Comparison of ENCODE assay signal across 8 cellular contexts in the genomic region with DNA sequence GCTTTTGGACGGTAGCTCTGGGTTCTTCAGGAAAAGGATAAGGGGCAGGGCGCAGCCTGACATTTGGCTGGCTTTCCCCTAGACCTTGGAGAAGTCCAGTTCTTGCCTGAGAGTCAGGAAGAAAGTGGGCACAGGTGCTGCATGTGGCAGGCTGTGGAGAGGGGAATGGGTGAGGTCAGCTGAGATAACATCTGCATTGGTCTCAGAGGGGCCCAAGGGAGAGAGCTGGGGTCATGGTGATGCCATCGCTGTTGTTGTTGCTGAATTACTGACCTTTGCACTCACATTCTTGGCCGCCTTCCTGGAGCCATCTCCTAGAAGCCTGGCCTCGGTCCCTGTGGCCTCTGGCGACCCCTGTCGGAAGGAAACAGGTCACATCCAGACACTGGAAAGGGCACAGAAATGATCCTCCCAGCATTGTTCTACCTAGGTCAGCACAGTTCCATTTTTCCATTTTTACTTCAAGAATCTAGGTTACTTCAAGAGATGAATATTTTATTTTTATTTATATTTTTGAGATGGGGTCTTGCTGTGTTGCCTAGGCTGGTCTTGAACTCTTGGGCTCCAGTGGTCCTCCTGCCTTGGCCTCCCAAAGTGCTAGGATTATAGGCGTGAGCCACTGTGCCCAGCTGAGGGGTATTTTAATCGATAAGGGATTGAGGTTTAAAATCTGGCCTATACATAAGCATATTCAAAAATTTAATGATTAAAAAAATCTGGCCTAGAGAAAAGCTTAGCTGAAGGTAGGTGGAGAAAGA. TPM values are rescaled to one million over a fixed set of nuclear protein-coding genes. Genes with fewer than 3 reads are reported as not detected.
DNase-seq lines count a peak whose midpoint lies in the region; ATAC-seq and TF ChIP-seq lines count a peak whose summit lies in the region.

No MANE protein-coding gene starts in this region.

- H3K36me3 ChIP-seq in HCT116 (ENCODE audit: control insufficient read depth in 1 of 2, insufficient read depth in 2 of 2, low read length in 2 of 2) (no peaks in the 10 kb centered on the region), Panc1 (ENCODE audit: control insufficient read depth, insufficient read depth, low read length) (no peaks in the 10 kb centered on the region)

- peaks cover 6% of the 10 kb centered on the region for H3K4me1 Mint-ChIP-seq in activated T-helper 17 cell treated with anti-CD3 and anti-CD28 coated beads, Interleukin-2, amount 50 U/mL, for 72 hours

- no peaks in the 10 kb centered on the region for H3K27me3 Mint-ChIP-seq in activated T-helper 17 cell treated with anti-CD3 and anti-CD28 coated beads, Interleukin-2, amount 50 U/mL, for 72 hours

- no peak for TF ChIP-seq POLR2A in HCT116 (IDR thresholded peaks at IDR 0.05; ENCODE audit: borderline replicate concordance, extremely low read depth, insufficient read depth, insufficient read length)

- no peak overlapping the region for H3K27ac Mint-ChIP-seq in activated T-helper 17 cell treated with anti-CD3 and anti-CD28 coated beads, Interleukin-2, amount 50 U/mL, for 72 hours

- TF ChIP-seq CTCF in HCT116 (IDR thresholded peaks at IDR 0.05 in 2 of 3, conservative IDR thresholded peaks at IDR 0.05 in 1 of 3; ENCODE audit: borderline replicate concordance in 1 of 3, insufficient read depth in 1 of 3, low read depth in 2 of 3, low read length in 2 of 3), result peak; percentile 80 to 91 (median 88)
- peak; percentile 87 for TF ChIP-seq CTCF in Panc1 (IDR thresholded peaks at IDR 0.05)

- intact Hi-C loops in HCT116 (cut with micrococcal nuclease), result no loop called here
- intact Hi-C loops in Panc1 (cut with micrococcal nuclease; ENCODE audit: unreplicated experiment), result no loop called here

- BruUV-seq in HCT116 (replicated peaks; lab: Mats Ljungman, UMichigan) (no TSS peak), Panc1 (replicated peaks; lab: Mats Ljungman, UMichigan) (no TSS peak)

- H3K4me1 ChIP-seq in HCT116 (ENCODE audit: control insufficient read depth in 1 of 2, insufficient read depth in 2 of 2, low read length in 2 of 2), result peaks cover 6 to 15% of the 10 kb centered on the region in 2 experiments
- H3K4me1 ChIP-seq in Panc1 (ENCODE audit: control insufficient read depth, insufficient read depth, low read length), result no peaks in the 10 kb centered on the region

- no peaks in the 10 kb centered on the region for H3K79me2 ChIP-seq in HCT116 (ENCODE audit: insufficient read depth, low read length)

- H2AFZ ChIP-seq in HCT116 (ENCODE audit: low read depth, low read length, poor library complexity, severe bottlenecking), result peak overlapping the region; percentile 82

- H3K27ac ChIP-seq in HCT116 (ENCODE audit: low read depth, low read length) (no peak overlapping the region), Panc1 (ENCODE audit: low read length) (no peak overlapping the region)

- peak; percentile 70 to 77 for DNase-seq in AML-193 (lab: John Stamatoyannopoulos, UW)
- no peak for DNase-seq in HCT116 (ENCODE audit: low read depth, low spot score)
- no peak for DNase-seq in Panc1 (ENCODE audit: low read depth, low spot score)
- DNase-seq in germinal center (ENCODE audit: low spot score), result peak; percentile 51
- DNase-seq in occipital lobe (lab: John Stamatoyannopoulos, UW), result peak; percentile 28
- DNase-seq in ureter (ENCODE audit: low spot score), result peak; percentile 75
- DNase-seq in 8988T, result no peak

- H3K36me3 Mint-ChIP-seq in activated T-helper 17 cell treated with anti-CD3 and anti-CD28 coated beads, Interleukin-2, amount 50 U/mL, for 72 hours (ENCODE audit: low read depth), result no peaks in the 10 kb centered on the region

- no peak overlapping the region for H3K4me3 ChIP-seq in HCT116 (replicated peaks in 1 of 2; ENCODE audit: low read depth in 1 of 2, low read length in 2 of 2)
- no peak overlapping the region for H3K4me3 ChIP-seq in Panc1 (ENCODE audit: low read depth in 2 of 2, low read length in 2 of 2)

- no peaks in the 10 kb centered on the region for H3K9me3 ChIP-seq in HCT116 (ENCODE audit: control insufficient read depth in 1 of 2, insufficient read depth in 1 of 2, low read depth in 1 of 2, low read length in 2 of 2)
- no peaks in the 10 kb centered on the region for H3K9me3 ChIP-seq in Panc1 (ENCODE audit: control insufficient read depth, insufficient read depth, low read depth, low read length)

- peak; percentile 79 for TF ChIP-seq RAD21 in HCT116 (IDR thresholded peaks at IDR 0.05; ENCODE audit: low read depth)

- no peaks in the 10 kb centered on the region for H3K9me2 ChIP-seq in HCT116 (ENCODE audit: insufficient read depth)

- POLR2A ChIA-PET in HCT116 (lab: Charles Lee), result interaction anchor here (2.4 kb wide), 1 partner anchor 10 kb away, joined by 5 read pairs; no protein-coding TSS in a partner anchor
- POLR2A ChIA-PET in Panc1 (lab: Charles Lee), result interaction anchor here (0.6 kb wide), 1 partner anchor 14 kb away, joined by 8 read pairs; no protein-coding TSS in a partner anchor

- peak overlapping the region; percentile 47 for H3K4me2 ChIP-seq in HCT116 (ENCODE audit: low read length)

- no peak overlapping the region for H3K4me3 Mint-ChIP-seq in activated T-helper 17 cell treated with anti-CD3 and anti-CD28 coated beads, Interleukin-2, amount 50 U/mL, for 72 hours

- H3K27me3 ChIP-seq in HCT116 (ENCODE audit: insufficient read depth, low read length), result no peaks in the 10 kb centered on the region
- no peaks in the 10 kb centered on the region for H3K27me3 ChIP-seq in Panc1 (ENCODE audit: control insufficient read depth, insufficient read depth, low read length)

- in situ Hi-C loops in Panc1 (cut with HindIII; ENCODE audit: low pct_unique_long_range_greater_than_20kb, low sequenced_read_pairs), result no loop called here

- peak; percentile 88 for ATAC-seq in HCT116
- peak; percentile 90 for ATAC-seq in Panc1
- peak; percentile 86 for ATAC-seq in activated T-helper 17 cell treated with anti-CD3 and anti-CD28 coated beads, Interleukin-2, amount 50 U/mL, for 72 hours (replicated peaks)

- no peaks in the 10 kb centered on the region for H3K9me3 Mint-ChIP-seq in activated T-helper 17 cell treated with anti-CD3 and anti-CD28 coated beads, Interleukin-2, amount 50 U/mL, for 72 hours

- RAD21 ChIA-PET in HCT116 (lab: Charles Lee; ENCODE audit: low non-redundant PET in 1 of 2, low total read pairs in 2 of 2, uncharacterized antibody in 2 of 2, unreplicated experiment in 2 of 2), result no interaction called here

- H4K20me1 ChIP-seq in HCT116 (ENCODE audit: insufficient read depth), result no peaks in the 10 kb centered on the region

- CTCF ChIA-PET in HCT116 (lab: Charles Lee), result interaction anchor here (1.0 to 1.9 kb wide), 4 partner anchors 9 to 33 kb away, joined by 3 to 5 read pairs (median 4); no protein-coding TSS in a partner anchor
- CTCF ChIA-PET in Panc1 (lab: Charles Lee), result interaction anchor here (0.8 kb wide), 1 partner anchor 145 kb away, joined by 4 read pairs; no protein-coding TSS in a partner anchor

- no peak overlapping the region for H3K9ac ChIP-seq in HCT116 (ENCODE audit: low read length)

TF ChIP-seq in HCT116, 20 proteins besides CTCF, POLR2A, EP300 and RAD21:
- 0 out of 2 replicates have a peak, but pooled peaks have one; percentile 32 for TF ChIP-seq POLR2AphosphoS5 (IDR thresholded peaks at IDR 0.05; ENCODE audit: low read depth, low read length)
- no peak for TF ChIP-seq CEBPB (IDR thresholded peaks at IDR 0.05; ENCODE audit: low read depth)

RNA-seq across cellular contexts. Expression of a gene that starts 6.5 kb away (rescaled TPM):
- total RNA-seq in HCT116 (2021; ENCODE audit: unreplicated experiment) (11.3 TPM), Panc1 (2021; ENCODE audit: unreplicated experiment) (3.4 TPM), occipital lobe (9.2 TPM), ureter (23.6 TPM)
- 12.1 and 13.5 TPM in 2 replicates for polyA plus RNA-seq in HCT116 (2012)
- polyA plus RNA-seq in Panc1 (2012; ENCODE audit: insufficient read length), result 4.1 TPM
- total RNA-seq in activated T-helper 17 cell treated with anti-CD3 and anti-CD28 coated beads, Interleukin-2, amount 50 U/mL, for 72 hours, result 10 to 100 TPM; 12.5 to 25.5 TPM

RNA-seq across cellular contexts. Expression of a gene that starts 9.1 kb away (rescaled TPM):
- total RNA-seq in HCT116 (2021; ENCODE audit: unreplicated experiment) (0.32 TPM), Panc1 (2021; ENCODE audit: unreplicated experiment) (not detected), occipital lobe (0.31 TPM), ureter (77.8 TPM)
- polyA plus RNA-seq in HCT116 (2012), result 0.09 TPM in 1 of 2 replicates, not detected in the other
- polyA plus RNA-seq in Panc1 (2012; ENCODE audit: insufficient read length), result not detected
- total RNA-seq in activated T-helper 17 cell treated with anti-CD3 and anti-CD28 coated beads, Interleukin-2, amount 50 U/mL, for 72 hours, result not detected

RNA-seq across cellular contexts. Expression of a gene that starts 43.6 kb away (rescaled TPM):
- 13.9 TPM for total RNA-seq in HCT116 (2021; ENCODE audit: unreplicated experiment)
- polyA plus RNA-seq in HCT116 (2012), result 29.2 and 32.2 TPM in 2 replicates
- total RNA-seq in Panc1 (2021; ENCODE audit: unreplicated experiment), result 4.6 TPM
- polyA plus RNA-seq in Panc1 (2012; ENCODE audit: insufficient read length), result 16.7 TPM
- under 1 TPM in 1 of 2 donors, not detected in 1; 0.54 TPM for total RNA-seq in activated T-helper 17 cell treated with anti-CD3 and anti-CD28 coated beads, Interleukin-2, amount 50 U/mL, for 72 hours
- not detected for total RNA-seq in occipital lobe
- total RNA-seq in ureter, result 5.3 TPM

Comparison
In these comparisons a context has a peak if more than half of its experiments do, and no peak if none do; other contexts are left out.
1. DNase-seq: peak in AML-193 (2 of 2), germinal center (single experiment), occipital lobe (single experiment) and ureter (single experiment); none in HCT116 (single experiment), Panc1 (single experiment) and 8988T (single experiment).
2. RNA of a gene that starts 9.1 kb away (total RNA-seq): 77.8 TPM in ureter (single experiment); 0.32 TPM in HCT116 (single experiment), 0.31 TPM in occipital lobe (single experiment), not detected in Panc1 (single experiment) and not detected in activated T-helper 17 cell treated with anti-CD3 and anti-CD28 coated beads, Interleukin-2, amount 50 U/mL, for 72 hours; every median in the first group is over 10 times any median in the second.
3. Peak in every context shown above with its lines, with median percentiles within 50 percentile points of each other: ATAC-seq.